Comparison of ENCODE assay signal across 8 cellular contexts in the genomic region with DNA sequence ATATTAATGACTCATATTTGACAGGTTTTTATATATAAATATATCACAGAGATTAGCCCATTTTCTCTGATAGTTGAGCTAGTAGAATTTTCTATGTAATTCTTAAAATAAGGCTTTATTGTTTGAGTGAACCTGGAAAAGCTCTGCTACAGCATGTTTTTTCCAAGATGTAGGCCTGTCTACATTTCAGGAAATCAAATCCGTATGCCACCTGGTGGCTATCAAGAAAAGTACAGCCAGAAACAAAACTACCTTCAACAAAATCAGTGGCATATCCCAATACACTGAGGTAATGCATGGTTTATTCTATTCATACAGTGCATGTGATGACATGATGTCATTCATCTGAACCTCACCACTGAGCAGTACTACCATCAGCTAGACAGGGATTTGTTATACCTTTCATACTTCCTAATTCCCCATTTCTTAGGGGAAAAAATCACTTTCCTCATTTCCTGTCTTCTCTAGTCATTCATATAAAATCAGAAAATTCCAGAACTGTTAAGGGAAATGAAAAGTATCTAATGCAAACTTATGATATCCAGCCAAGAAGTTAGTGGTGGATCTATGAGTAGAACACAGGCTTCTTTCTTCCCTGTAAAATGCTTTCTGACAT.
DNase-seq lines count a peak whose midpoint lies in the region; ATAC-seq and TF ChIP-seq lines count a peak whose summit lies in the region.

No MANE protein-coding gene starts in this region.

- ATAC-seq in GM18505 (IDR thresholded peaks at IDR 0.05; ENCODE audit: unreplicated experiment) (peak; percentile 73), HG03175 (IDR thresholded peaks at IDR 0.05; ENCODE audit: unreplicated experiment) (peak; percentile 70), GM19324 (IDR thresholded peaks at IDR 0.05; ENCODE audit: low FRiP score, unreplicated experiment) (no peak)

- H3K27me3 ChIP-seq in AG04450 (ENCODE audit: control insufficient read depth, insufficient read depth, low read length) = no peaks in the 10 kb centered on the region

- H3K27ac ChIP-seq in AG04450 (ENCODE audit: low read depth, low read length) = no peak overlapping the region

- no peak overlapping the region for H3K4me3 ChIP-seq in AG04450 (ENCODE audit: low read depth, low read length)

- peak; percentile 75 for TF ChIP-seq CTCF in AG04450 (IDR thresholded peaks at IDR 0.05; ENCODE audit: low read depth, low read length)

- DNase-seq in AG04450 (ENCODE audit: low read depth, low spot score) (no peak), NCI-H748 (lab: John Stamatoyannopoulos, UW; ENCODE audit: unreplicated experiment) (peak; percentile 83), dermis microvascular lymphatic vessel endothelial cell (ENCODE audit: low read depth in 2 of 2) (peak; percentile 53 to 54), medulla oblongata (ENCODE audit: extremely low spot score) (peak; percentile 56)
- DNase-seq in stimulated activated naive CD4-positive, alpha-beta T cell treated with Interleukin-2 at 50 U/mL for 16 hours (lab: John Stamatoyannopoulos, UW) = no peak

- POLR2A ChIA-PET in AG04450 (lab: Yijun Ruan, JAX) = no interaction called here

- no peaks in the 10 kb centered on the region; the same call in 1 of the 2 replicates for H3K9me3 ChIP-seq in AG04450 (ENCODE audit: control insufficient read depth, insufficient read depth, low read length)

- CTCF ChIA-PET in AG04450 (lab: Charles Lee) = interaction anchor here (0.6 to 8.0 kb wide), 14 partner anchors 8 to 1534 kb away, joined by 3 to 168 read pairs (median 4); no protein-coding TSS in a partner anchor

- no peak for TF ChIP-seq POLR2A in GM18505 (IDR thresholded peaks at IDR 0.05; ENCODE audit: borderline replicate concordance, extremely low read depth, insufficient read depth, insufficient read length)

Comparison
In these comparisons a context has a peak if more than half of its experiments do, and no peak if none do; other contexts are left out.
1. DNase-seq: peak in NCI-H748 (single experiment), dermis microvascular lymphatic vessel endothelial cell (2 of 2) and medulla oblongata (single experiment); none in AG04450 (single experiment) and stimulated activated naive CD4-positive, alpha-beta T cell treated with Interleukin-2 at 50 U/mL for 16 hours (single experiment).